ENCODE assay signal across 16 cellular contexts in genomic region chr3:148643389-148643840, GRCh38. TPM values are rescaled to one million over a fixed set of nuclear protein-coding genes. Genes with fewer than 3 reads are reported as not detected.
A peak's percentile ranks its signal among the peaks of the same experiment; 100 is the strongest.
DNase-seq lines count a peak whose midpoint lies in the region; ATAC-seq and TF ChIP-seq lines count a peak whose summit lies in the region.
"Had no signal": no experiment of that assay in that cellular context is flagged by ENCODE, and none has a peak within 500 bp of the region (broad histone marks: within the 10 kb centered on the region; RNA-seq: fewer than 3 reads in every experiment).

No MANE protein-coding gene starts in this region.

- TF ChIP-seq POLR2A in esophagus squamous epithelium (IDR thresholded peaks at IDR 0.05) (no peak), erythroblast (IDR thresholded peaks at IDR 0.05; ENCODE audit: low read length) (no peak)

- intact Hi-C loops in esophagus squamous epithelium (cut with DNase I), result no loop called here
- intact Hi-C loops in PC-3 (cut with micrococcal nuclease), result no loop called here

- no peaks in the 10 kb centered on the region for H3K36me3 ChIP-seq in esophagus squamous epithelium
- no peaks in the 10 kb centered on the region for H3K36me3 ChIP-seq in PC-3 (ENCODE audit: low read depth, low read length)
- H3K36me3 ChIP-seq: BE2C, lower lobe of right lung had no signal

- no peaks in the 10 kb centered on the region for H3K79me2 ChIP-seq in PC-3 (ENCODE audit: low read length)

- H3K4me3 ChIP-seq in esophagus squamous epithelium (no peak overlapping the region), PC-3 (ENCODE audit: low read length) (no peak overlapping the region)
- H3K4me3 ChIP-seq: lower lobe of right lung had no signal

- H3K27me3 ChIP-seq in esophagus squamous epithelium (no peaks in the 10 kb centered on the region), PC-3 (ENCODE audit: low read length) (no peaks in the 10 kb centered on the region)

- no peaks in the 10 kb centered on the region for H3K9me2 ChIP-seq in PC-3 (replicated peaks; ENCODE audit: low read length)

- H3K4me2 ChIP-seq in PC-3 (ENCODE audit: low read length), result no peak overlapping the region

- CTCF ChIA-PET in PC-3 (lab: Charles Lee), result no interaction called here

- H3F3A ChIP-seq in PC-3 (ENCODE audit: low read length, unreplicated experiment), result no peaks in the 10 kb centered on the region

- peak; percentile 62 for DNase-seq in AG08395 (ENCODE audit: low spot score)
- DNase-seq in NCI-H460 (ENCODE audit: extremely low read depth, low read depth), result peak; percentile 19
- DNase-seq in esophagus squamous epithelium (lab: John Stamatoyannopoulos, UW), result no peak
- peak; percentile 84 for DNase-seq in myocyte (ENCODE audit: low read depth)
- DNase-seq in PC-3, result no peak
- no peak for DNase-seq in erythroblast (lab: John Stamatoyannopoulos, UW)
- DNase-seq: activated naive CD4-positive, alpha-beta T cell treated with anti-CD3 and anti-CD28 coated beads for 36 hours; BE2C; lower lobe of right lung; NCI-H2171 treated with DMSO at 0.1 percent for 48 hours; SHP77 treated with DMSO at 0.1 percent for 48 hours; stimulated activated CD8-positive, alpha-beta memory T cell treated with anti-CD3 and anti-CD28 coated beads, Interleukin-4, amount 100 ng/mL, for 48 hours had no signal

- no peaks in the 10 kb centered on the region for H4K20me1 ChIP-seq in PC-3 (ENCODE audit: low read length)

- H2AFZ ChIP-seq in PC-3 (ENCODE audit: low read length), result no peak overlapping the region

- no peak for ATAC-seq in GM19324 (IDR thresholded peaks at IDR 0.05; ENCODE audit: low FRiP score, unreplicated experiment)
- ATAC-seq in PC-3, result no peak
- no peak for ATAC-seq in GM21576 (IDR thresholded peaks at IDR 0.05; ENCODE audit: unreplicated experiment)
- ATAC-seq: activated CD4-positive, CD25-positive, alpha-beta regulatory T cell treated with anti-CD3 and anti-CD28 coated beads, Interleukin-2, amount 50 U/mL, for 24 hours; lower lobe of right lung had no signal

- peak overlapping the region in 3 of 4 donors; percentile 49 to 67 (median 54) for H3K27ac ChIP-seq in esophagus squamous epithelium
- no peak overlapping the region for H3K27ac ChIP-seq in PC-3 (ENCODE audit: low read length)
- H3K27ac ChIP-seq: lower lobe of right lung had no signal

- TF ChIP-seq CTCF in esophagus squamous epithelium (IDR thresholded peaks at IDR 0.05) (no peak), PC-3 (conservative IDR thresholded peaks at IDR 0.05; ENCODE audit: low read depth, low read length) (no peak)

- 32 to 42% methylated on average over 4 of the region's 4 CpGs for WGBS in esophagus squamous epithelium, 2 donors

- BruUV-seq in PC-3 (replicated peaks; lab: Mats Ljungman, UMichigan), result no TSS peak

- H3K9me3 ChIP-seq in esophagus squamous epithelium, result no peaks in the 10 kb centered on the region
- H3K9me3 ChIP-seq in PC-3 (ENCODE audit: low read length), result no peaks in the 10 kb centered on the region
- H3K9me3 ChIP-seq: BE2C, lower lobe of right lung had no signal

- POLR2A ChIA-PET in PC-3 (lab: Charles Lee; ENCODE audit: unreplicated experiment), result interaction anchor here (0.6 kb wide), 1 partner anchor 8 kb away, joined by 5 read pairs; no protein-coding TSS in a partner anchor

- no peak overlapping the region for H3K9ac ChIP-seq in PC-3 (ENCODE audit: low read length)

- H3K4me1 ChIP-seq in esophagus squamous epithelium (peaks cover 0 to 4% (median 0%) of the 10 kb centered on the region in 3 donors), PC-3 (ENCODE audit: insufficient read depth, low read length) (no peaks in the 10 kb centered on the region)
- H3K4me1 ChIP-seq: BE2C had no signal

RNA-seq across cellular contexts. Expression of gene AGTR1, which starts 54.3 kb away (rescaled TPM):
- 0.10 TPM in 1 of 2 replicates, not detected in the other for total RNA-seq in NCI-H460 (2014; rRNA removed; shearing (Covaris generic))
- not detected in 2 replicates for polyA plus RNA-seq in NCI-H460 (2014; cell fraction: nucleus; rRNA removed)
- 1 to 10 TPM in 3 of 4 donors, not detected in 1; 1.1 to 4.4 (median 4.4) TPM for total RNA-seq in esophagus squamous epithelium
- 5.6 and 7.1 TPM in 2 replicates for total RNA-seq in myocyte
- polyA plus RNA-seq in myocyte (2012), result 2.1 TPM
- 0.15 TPM in 1 of 2 replicates, not detected in the other for total RNA-seq in PC-3 (2014; rRNA removed)
- total RNA-seq: activated naive CD4-positive, alpha-beta T cell treated with anti-CD3 and anti-CD28 coated beads for 36 hours had no signal
- polyA plus RNA-seq: IgD-negative memory B cell had no signal

Comparison
In these comparisons a context has a peak if more than half of its experiments do, and no peak if none do; other contexts are left out.
1. DNase-seq: peak in AG08395 (single experiment), NCI-H460 (single experiment) and myocyte (single experiment); none in esophagus squamous epithelium (single experiment), PC-3 (single experiment) and erythroblast (0 of 2).